ENCODE assay signal across 8 cellular contexts in genomic region chr15:42575188-42576039, GRCh38. TPM values are rescaled to one million over a fixed set of nuclear protein-coding genes. Genes with fewer than 3 reads are reported as not detected.
DNase-seq lines count a peak whose midpoint lies in the region; ATAC-seq and TF ChIP-seq lines count a peak whose summit lies in the region.

TSS of gene STARD9 (plus strand) at chr15:42575606. CDS start at chr15:42575716, 110 bp downstream.

- H3K27me3 Mint-ChIP-seq in IgD-negative memory B cell, result peaks cover 4% of the 10 kb centered on the region

- H3K27ac ChIP-seq in epithelial cell of prostate, result no peak within 1 kb of the TSS

- H3K9me3 ChIP-seq in mucosa of descending colon, result no peaks in the 10 kb centered on the region

- peak; percentile 90 for DNase-seq in DMS153 (lab: John Stamatoyannopoulos, UW)
- DNase-seq in OCI-M1 (lab: John Stamatoyannopoulos, UW), result peak; percentile 98
- peak; percentile 93 for DNase-seq in activated T-cell treated with anti-CD3 and anti-CD28 coated beads for 24 hours (ENCODE audit: low read depth)
- peak; percentile 81 for DNase-seq in epithelial cell of prostate (ENCODE audit: low read depth, low spot score)
- peak; percentile 98 to 99 (median 99) for DNase-seq in mucosa of descending colon
- DNase-seq in stimulated activated CD8-positive, alpha-beta memory T cell treated with anti-CD3 and anti-CD28 coated beads, Interleukin-4, amount 100 ng/mL, for 1 hour (ENCODE audit: low read depth in 2 of 2, low spot score in 1 of 2), result peak; percentile 77 to 86

- no peaks in the 10 kb centered on the region for H3K36me3 Mint-ChIP-seq in IgD-negative memory B cell

- intact Hi-C loops in mucosa of descending colon (cut with DNase I, micrococcal nuclease), result no loop called here

- ATAC-seq in GM21576 (IDR thresholded peaks at IDR 0.05; ENCODE audit: unreplicated experiment) (peak; percentile 85), mucosa of descending colon (peak; percentile 96)

- TF ChIP-seq CTCF in mucosa of descending colon (IDR thresholded peaks at IDR 0.05), result no peak

- no peaks in the 10 kb centered on the region for H3K9me3 Mint-ChIP-seq in IgD-negative memory B cell

- H3K4me3 Mint-ChIP-seq in IgD-negative memory B cell, result peak within 1 kb of the TSS; percentile 85 to 97 (median 94)

- peaks cover 12 to 19% (median 18%) of the 10 kb centered on the region in 3 donors for H3K4me1 Mint-ChIP-seq in IgD-negative memory B cell

- no peaks in the 10 kb centered on the region for H3K36me3 ChIP-seq in mucosa of descending colon (ENCODE audit: low read depth)

- H3K27ac Mint-ChIP-seq in IgD-negative memory B cell, result peak within 1 kb of the TSS; percentile 18 to 94 (median 59)

- peak within 1 kb of the TSS; percentile 40 for H3K4me3 ChIP-seq in mucosa of descending colon

- H3K4me1 ChIP-seq in mucosa of descending colon (ENCODE audit: low read depth), result no peaks in the 10 kb centered on the region

RNA-seq across cellular contexts. Expression of gene STARD9, which starts in this region (rescaled TPM):
- polyA plus RNA-seq in IgD-negative memory B cell, result 0.60 TPM
- total RNA-seq in mucosa of descending colon, result 10 to 100 TPM in 1 of 3 donors, 1 to 10 TPM in 2; 6.1 to 42.8 (median 8.5) TPM
